8 cellular contexts compared by ENCODE assay signal in genomic region chr3:139677341-139678155, GRCh38. TPM values are rescaled to one million over a fixed set of nuclear protein-coding genes. Genes with fewer than 3 reads are reported as not detected.
A peak's percentile ranks its signal among the peaks of the same experiment; 100 is the strongest.
DNase-seq lines count a peak whose midpoint lies in the region; ATAC-seq, FAIRE-seq and TF ChIP-seq lines count a peak whose summit lies in the region.

Gene NMNAT3 (minus strand): TSS chr3:139677972. CDS start chr3:139627724, 50,248 bp downstream.

- no peaks in the 10 kb centered on the region for H3K36me3 ChIP-seq in neuron (ENCODE audit: insufficient read depth, low read length)

- H3K27me3 Mint-ChIP-seq in CD4-positive, alpha-beta T cell = no peaks in the 10 kb centered on the region
- H3K27me3 Mint-ChIP-seq in stimulated activated naive CD8-positive, alpha-beta T cell treated with anti-CD3 and anti-CD28 coated beads, Interleukin-15, amount 100 ng/mL, for 72 hours = no peaks in the 10 kb centered on the region

- DNase-seq in CD4-positive, alpha-beta T cell = peak; percentile 70 to 84 (median 76)
- DNase-seq in HL-60 (ENCODE audit: low read depth in 1 of 2, low spot score in 1 of 2) (peak; percentile 34 to 64), OCI-M2 (lab: John Stamatoyannopoulos, UW; ENCODE audit: unreplicated experiment) (peak; percentile 57), activated gamma-delta T cell (lab: John Stamatoyannopoulos, UW) (peak; percentile 44), frontal cortex (ENCODE audit: low spot score in 2 of 2) (peak; percentile 69 to 84)
- DNase-seq in stimulated activated naive CD8-positive, alpha-beta T cell treated with anti-CD3 and anti-CD28 coated beads, Interleukin-15, amount 100 ng/mL, for 72 hours = peak; percentile 84 to 85

- no peak for TF ChIP-seq CTCF in CD4-positive, alpha-beta T cell (IDR thresholded peaks at IDR 0.05)
- no peak for TF ChIP-seq CTCF in HL-60 (IDR thresholded peaks at IDR 0.05; ENCODE audit: insufficient read depth, low read length)

- H2AFZ ChIP-seq in neuron (ENCODE audit: low read depth, low read length) = no peak within 1 kb of the TSS

- H3K4me3 ChIP-seq in HL-60 (replicated peaks; ENCODE audit: insufficient read depth, low read length) = peak within 1 kb of the TSS; percentile 74
- H3K4me3 ChIP-seq in neuron (ENCODE audit: low read length) = peak within 1 kb of the TSS; percentile 34

- no peaks in the 10 kb centered on the region for H3K36me3 Mint-ChIP-seq in CD4-positive, alpha-beta T cell (ENCODE audit: low read depth)

- H3K4me1 ChIP-seq in neuron (ENCODE audit: insufficient read depth, low read length) = peaks cover 8% of the 10 kb centered on the region

- FAIRE-seq in frontal cortex (lab: Jason Lieb, UNC) = no peak

- H3K9me3 Mint-ChIP-seq in CD4-positive, alpha-beta T cell = no peaks in the 10 kb centered on the region
- no peaks in the 10 kb centered on the region for H3K9me3 Mint-ChIP-seq in stimulated activated naive CD8-positive, alpha-beta T cell treated with anti-CD3 and anti-CD28 coated beads, Interleukin-15, amount 100 ng/mL, for 72 hours

- POLR2A ChIA-PET in CD4-positive, alpha-beta T cell (lab: Charles Lee) = interaction anchor here (0.7 kb wide), 1 partner anchor 16 kb away, joined by 3 read pairs; no protein-coding TSS in a partner anchor

- intact Hi-C loops in CD4-positive, alpha-beta T cell (cut with DNase I, micrococcal nuclease) = loop anchor here in 1 of 2 experiments (2.0 to 10.0 kb wide), 5 partner anchors 289 to 1490 kb away; partner anchors contain the start of genes ARMC8, COPB2, MRPS22 and NME9

- ATAC-seq in CD4-positive, alpha-beta T cell (ENCODE audit: poor library complexity) = peak; percentile 98
- peak; percentile 98 for ATAC-seq in GM19467 (IDR thresholded peaks at IDR 0.05; ENCODE audit: unreplicated experiment)
- ATAC-seq in stimulated activated naive CD8-positive, alpha-beta T cell treated with anti-CD3 and anti-CD28 coated beads, Interleukin-15, amount 100 ng/mL, for 72 hours = peak; percentile 96

- CTCF ChIA-PET in CD4-positive, alpha-beta T cell (lab: Charles Lee) = interaction anchor here (0.9 kb wide), 1 partner anchor 25 kb away, joined by 3 read pairs; no protein-coding TSS in a partner anchor

- no peaks in the 10 kb centered on the region for H3K27me3 ChIP-seq in CD4-positive, alpha-beta T cell (ENCODE audit: control insufficient read depth, insufficient read depth, low read length)
- H3K27me3 ChIP-seq in HL-60 (ENCODE audit: insufficient read depth, poor library complexity, severe bottlenecking) (no peaks in the 10 kb centered on the region), neuron (ENCODE audit: insufficient read depth, low read length) (peaks cover 24% of the 10 kb centered on the region)

- no peak within 1 kb of the TSS for H3K27ac ChIP-seq in CD4-positive, alpha-beta T cell (ENCODE audit: low read depth, low read length)
- peak within 1 kb of the TSS; percentile 57 for H3K27ac ChIP-seq in HL-60 (replicated peaks)

- H3K4me1 Mint-ChIP-seq in CD4-positive, alpha-beta T cell (ENCODE audit: low read depth) = peaks cover 13% of the 10 kb centered on the region
- peaks cover 7% of the 10 kb centered on the region for H3K4me1 Mint-ChIP-seq in stimulated activated naive CD8-positive, alpha-beta T cell treated with anti-CD3 and anti-CD28 coated beads, Interleukin-15, amount 100 ng/mL, for 72 hours

- H3K27ac Mint-ChIP-seq in CD4-positive, alpha-beta T cell = no peak within 1 kb of the TSS
- H3K27ac Mint-ChIP-seq in stimulated activated naive CD8-positive, alpha-beta T cell treated with anti-CD3 and anti-CD28 coated beads, Interleukin-15, amount 100 ng/mL, for 72 hours = peak within 1 kb of the TSS in 1 of 2 donors; percentile 49

- H3K9me3 ChIP-seq in CD4-positive, alpha-beta T cell (ENCODE audit: control insufficient read depth, low read length) = no peaks in the 10 kb centered on the region
- no peaks in the 10 kb centered on the region for H3K9me3 ChIP-seq in neuron (ENCODE audit: low read length)

- peak within 1 kb of the TSS; percentile 88 for H3K4me3 Mint-ChIP-seq in CD4-positive, alpha-beta T cell
- peak within 1 kb of the TSS; percentile 78 to 84 for H3K4me3 Mint-ChIP-seq in stimulated activated naive CD8-positive, alpha-beta T cell treated with anti-CD3 and anti-CD28 coated beads, Interleukin-15, amount 100 ng/mL, for 72 hours

RNA-seq across cellular contexts. Expression of gene NMNAT3, which starts in this region (rescaled TPM):
- 1 to 10 TPM; 1.5 to 1.9 TPM for total RNA-seq in CD4-positive, alpha-beta T cell
- total RNA-seq in frontal cortex = 6.9 TPM
